In the genomic region with DNA sequence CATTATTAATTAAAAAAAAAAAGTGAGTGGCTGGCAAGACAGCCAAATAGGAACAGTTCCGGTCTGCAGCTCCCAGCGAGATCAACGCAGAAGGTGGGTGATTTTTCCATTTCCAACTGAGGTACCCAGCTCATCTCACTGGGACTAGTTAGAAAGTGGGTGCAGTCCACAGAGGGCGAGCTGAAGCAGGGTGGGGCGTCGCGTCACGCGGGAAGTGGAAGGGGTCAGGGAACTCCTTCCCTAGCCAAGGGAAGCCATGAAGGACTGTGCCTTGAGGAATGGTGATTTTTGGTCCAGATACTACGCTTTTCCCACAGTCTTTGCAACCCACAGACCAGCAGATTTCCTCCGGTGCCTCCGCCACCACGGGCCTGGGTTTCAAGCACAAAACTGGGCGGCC, we compare ENCODE assay signal across 34 cellular contexts.
"Had no signal": no experiment of that assay in that cellular context is flagged by ENCODE, and none has a peak within 500 bp of the region (broad histone marks: within the 10 kb centered on the region; RNA-seq: fewer than 3 reads in every experiment).

No MANE protein-coding gene starts in this region.

- H3K4me3 Mint-ChIP-seq: activated CD4-positive, alpha-beta T cell treated with anti-CD3 and anti-CD28 coated beads, Interleukin-2, amount 10 ng/mL, durations not matched to agents 24 days and 14 days; activated CD8-positive, alpha-beta T cell treated with anti-CD3 and anti-CD28 coated beads, Interleukin-2, amount 10 ng/mL, durations not matched to agents 7 days and 5 days; activated naive CD4-positive, alpha-beta T cell treated with anti-CD3 and anti-CD28 coated beads, Interleukin-2, amount 50 U/mL, for 24 hours; activated naive CD8-positive, alpha-beta T cell treated with anti-CD3 and anti-CD28 coated beads, Interleukin-2, amount 10 ng/mL, durations not matched to agents 7 days and 5 days; activated T-cell treated with anti-CD3 and anti-CD28 coated beads, Interleukin-2, amount 50 U/mL, for 24 hours; central memory CD8-positive, alpha-beta T cell had no signal

- H3K27ac Mint-ChIP-seq: activated CD4-positive, alpha-beta T cell treated with anti-CD3 and anti-CD28 coated beads, Interleukin-2, amount 10 ng/mL, durations not matched to agents 24 days and 14 days; activated CD8-positive, alpha-beta T cell treated with anti-CD3 and anti-CD28 coated beads, Interleukin-2, amount 10 ng/mL, durations not matched to agents 7 days and 5 days; activated naive CD4-positive, alpha-beta T cell treated with anti-CD3 and anti-CD28 coated beads, Interleukin-2, amount 50 U/mL, for 24 hours; activated naive CD8-positive, alpha-beta T cell treated with anti-CD3 and anti-CD28 coated beads, Interleukin-2, amount 10 ng/mL, durations not matched to agents 7 days and 5 days; activated T-cell treated with anti-CD3 and anti-CD28 coated beads, Interleukin-2, amount 50 U/mL, for 24 hours; activated T-helper 2 cell treated with anti-CD3 and anti-CD28 coated beads, Interferon-gamma antibody, Interleukin-2, Interleukin-4, amounts not matched to agents 10 μg/mL and 5 μg/mL and 100 μg/mL, durations not matched to agents 14 hours and 24 hours and 36 hours had no signal

- H3K27me3 ChIP-seq: ascending aorta, cardiac muscle cell, MG63, Peyer's patch had no signal

- H3K9me3 Mint-ChIP-seq: activated naive CD4-positive, alpha-beta T cell treated with anti-CD3 and anti-CD28 coated beads, Interleukin-2, amount 50 U/mL, for 24 hours; central memory CD8-positive, alpha-beta T cell had no signal

- ATAC-seq: activated CD8-positive, alpha-beta T cell treated with anti-CD3 and anti-CD28 coated beads, Interleukin-2, amount 10 ng/mL, durations not matched to agents 7 days and 5 days; PC-3; SK-N-SH treated with all-trans-retinoic acid at 6 μM for 48 hours had no signal

- H3K9me3 ChIP-seq: MG63 had no signal

- H3K4me3 ChIP-seq: ascending aorta, cardiac muscle cell, MG63, Peyer's patch had no signal

- H3K27ac ChIP-seq: ascending aorta, cardiac muscle cell, Peyer's patch, VCaP had no signal

- H3K4me1 ChIP-seq: ascending aorta, Peyer's patch had no signal

- DNase-seq: activated CD4-positive, alpha-beta T cell treated with anti-CD3 and anti-CD28 coated beads, Interleukin-2, amount 10 ng/mL, durations not matched to agents 24 days and 14 days; activated CD4-positive, alpha-beta T cell treated with anti-CD3 and anti-CD28 coated beads, Interleukin-2, amount 50 U/mL, for 48 hours; activated gamma-delta T cell; activated naive CD4-positive, alpha-beta T cell treated with Interleukin-2 at 50 U/mL for 16 hours; activated naive CD8-positive, alpha-beta T cell treated with anti-CD3 and anti-CD28 coated beads, Interleukin-2, amount 10 ng/mL, durations not matched to agents 7 days and 5 days; activated T-cell treated with anti-CD3 and anti-CD28 coated beads, Interleukin-2, amount 50 U/mL, for 24 hours; amygdala; Karpas-422; MG63; NCI-H1048; NCI-H1105 treated with DMSO at 0.1 percent for 48 hours; NCI-H1436 treated with DMSO at 0.1 percent for 48 hours; NCI-H1694 treated with DMSO at 0.1 percent for 48 hours; NCI-H2029; NCI-H2171; NCI-H510A; NCI-H526; NCI-H748 treated with DMSO at 0.1 percent for 48 hours; NK-92 treated with Interleukin-12 subunit alpha and Interleukin-12 subunit beta, amount 100 ng/mL, for 24 hours; PC-3; Peyer's patch; RPMI8226; SIG-M5; T-helper 1 cell; T-helper 2 cell; T-helper 9 cell had no signal

- H3K27me3 Mint-ChIP-seq: activated CD4-positive, alpha-beta T cell treated with anti-CD3 and anti-CD28 coated beads, Interleukin-2, amount 10 ng/mL, durations not matched to agents 24 days and 14 days; activated naive CD4-positive, alpha-beta T cell treated with anti-CD3 and anti-CD28 coated beads, Interleukin-2, amount 50 U/mL, for 24 hours; activated naive CD8-positive, alpha-beta T cell treated with anti-CD3 and anti-CD28 coated beads, Interleukin-2, amount 10 ng/mL, durations not matched to agents 7 days and 5 days; activated T-cell treated with anti-CD3 and anti-CD28 coated beads, Interleukin-2, amount 50 U/mL, for 24 hours; central memory CD8-positive, alpha-beta T cell had no signal
